ENCODE assay signal across 15 cellular contexts in genomic region chr13:35888327-35888940, GRCh38.
DNase-seq lines count a peak whose midpoint lies in the region; ATAC-seq and TF ChIP-seq lines count a peak whose summit lies in the region.
"Had no signal": no experiment of that assay in that cellular context is flagged by ENCODE, and none has a peak within 500 bp of the region (broad histone marks: within the 10 kb centered on the region; RNA-seq: fewer than 3 reads in every experiment).

No MANE protein-coding gene starts in this region.

- H2AFZ ChIP-seq in hepatocyte = no peak overlapping the region
- no peak overlapping the region for H2AFZ ChIP-seq in MM.1S (ENCODE audit: low read length)

- no peaks in the 10 kb centered on the region for H3F3A ChIP-seq in MM.1S (ENCODE audit: insufficient read depth, low read length)

- no peaks in the 10 kb centered on the region for H3K9me2 ChIP-seq in hepatocyte (replicated peaks; ENCODE audit: insufficient read depth)
- no peaks in the 10 kb centered on the region for H3K9me2 ChIP-seq in MM.1S (replicated peaks; ENCODE audit: insufficient read depth, low read length)

- H3K9ac ChIP-seq in MM.1S (ENCODE audit: low read length) = no peak overlapping the region

- no peaks in the 10 kb centered on the region for H3K36me3 ChIP-seq in hepatocyte (replicated peaks; ENCODE audit: insufficient read depth, low read depth)
- no peaks in the 10 kb centered on the region for H3K36me3 ChIP-seq in MM.1S (replicated peaks; ENCODE audit: insufficient read depth, low read length)

- no peak for ATAC-seq in HG03457 (IDR thresholded peaks at IDR 0.05; ENCODE audit: unreplicated experiment)
- ATAC-seq: activated naive CD4-positive, alpha-beta T cell treated with anti-CD3 and anti-CD28 coated beads, Interleukin-2, amount 50 U/mL, for 72 hours; right cardiac atrium; stimulated activated naive CD8-positive, alpha-beta T cell treated with anti-CD3 and anti-CD28 coated beads, Interleukin-15, Interleukin-2, amounts not matched to agents 100 U/mL and 50 U/mL, for 24 hours had no signal

- no peaks in the 10 kb centered on the region for H3K79me2 ChIP-seq in hepatocyte
- no peaks in the 10 kb centered on the region for H3K79me2 ChIP-seq in MM.1S (ENCODE audit: low read length)

- H4K20me1 ChIP-seq in hepatocyte (ENCODE audit: insufficient read depth, poor library complexity, severe bottlenecking) (no peaks in the 10 kb centered on the region), MM.1S (ENCODE audit: insufficient read depth, low read length) (no peaks in the 10 kb centered on the region)

- H3K4me2 ChIP-seq in hepatocyte (no peak overlapping the region), MM.1S (ENCODE audit: low read depth, low read length) (no peak overlapping the region)

- DNase-seq in DMS79 (lab: John Stamatoyannopoulos, UW) (peak; percentile 62), NCI-H1694 treated with DMSO at 0.1 percent for 48 hours (lab: John Stamatoyannopoulos, UW) (peak; percentile 48), OCI-M1 (lab: John Stamatoyannopoulos, UW) (peak; percentile 16), hepatocyte (ENCODE audit: low spot score) (peak; percentile 17), hepatic stellate cell (ENCODE audit: low spot score) (no peak), MM.1S (no peak), dedifferentiated amniotic fluid mesenchymal stem cell (ENCODE audit: extremely low spot score) (no peak)
- DNase-seq: foreskin fibroblast; H9; naive B cell; right cardiac atrium; stimulated activated naive CD8-positive, alpha-beta T cell treated with anti-CD3 and anti-CD28 coated beads, Interleukin-15, Interleukin-2, amounts not matched to agents 100 U/mL and 50 U/mL, for 24 hours had no signal

- H3K4me3 ChIP-seq in hepatocyte = no peak overlapping the region
- no peak overlapping the region for H3K4me3 ChIP-seq in MM.1S (ENCODE audit: low read length)
- H3K4me3 ChIP-seq: coronary artery had no signal

- WGBS in hepatocyte (ENCODE audit: low lambda C conversion rate, missing lambda C conversion rate) = 17% methylated on average over 3 of the region's 3 CpGs

- TF ChIP-seq CTCF in hepatocyte (IDR thresholded peaks at IDR 0.05; ENCODE audit: poor library complexity) (no peak), MM.1S (IDR thresholded peaks at IDR 0.05; ENCODE audit: low read length) (no peak)

- H3K4me1 ChIP-seq in hepatocyte (ENCODE audit: insufficient read depth) (no peaks in the 10 kb centered on the region), MM.1S (ENCODE audit: low read length) (peaks cover 10% of the 10 kb centered on the region; the same call in 1 of the 2 replicates)

- no peaks in the 10 kb centered on the region for H3K27me3 ChIP-seq in hepatocyte
- H3K27me3 ChIP-seq in MM.1S (replicated peaks; ENCODE audit: insufficient read depth, low read length) = no peaks in the 10 kb centered on the region

- H3K9me3 ChIP-seq in hepatocyte (ENCODE audit: low read depth) (no peaks in the 10 kb centered on the region), MM.1S (replicated peaks; ENCODE audit: insufficient read depth, low read length) (no peaks in the 10 kb centered on the region)

- H3K27ac ChIP-seq in hepatocyte (no peak overlapping the region), MM.1S (ENCODE audit: low read length) (no peak overlapping the region)
- H3K27ac ChIP-seq: coronary artery had no signal

Comparison
In these comparisons a context has a peak if more than half of its experiments do, and no peak if none do; other contexts are left out.
1. DNase-seq: peak in DMS79 (single experiment), NCI-H1694 treated with DMSO at 0.1 percent for 48 hours (single experiment), OCI-M1 (single experiment) and hepatocyte (single experiment); none in hepatic stellate cell (single experiment), MM.1S (single experiment) and dedifferentiated amniotic fluid mesenchymal stem cell (single experiment).